32 cellular contexts compared by ENCODE assay signal in the genomic region with DNA sequence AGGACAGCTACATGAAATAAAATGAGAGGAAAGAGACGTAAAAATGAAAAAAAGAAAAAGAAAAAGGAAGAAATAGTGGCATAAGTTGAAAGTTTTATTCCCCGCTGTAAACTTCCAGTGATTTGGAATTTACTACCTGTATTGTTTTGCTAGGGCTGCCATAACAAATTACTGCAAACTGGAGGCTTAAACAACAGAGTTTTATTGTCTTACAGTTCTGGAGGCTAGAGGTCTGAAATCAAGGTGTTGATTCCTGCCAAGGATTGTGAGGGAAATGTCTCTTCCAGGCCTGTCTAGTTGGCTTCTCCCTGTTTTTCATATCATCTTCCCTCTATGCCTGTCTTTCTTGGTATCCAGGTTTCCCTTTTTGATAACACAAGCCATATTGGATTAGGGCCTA.
"Had no signal": no experiment of that assay in that cellular context is flagged by ENCODE, and none has a peak within 500 bp of the region (broad histone marks: within the 10 kb centered on the region; RNA-seq: fewer than 3 reads in every experiment).

No MANE protein-coding gene starts in this region.

- H3K27ac Mint-ChIP-seq: naive B cell; naive thymus-derived CD8-positive, alpha-beta T cell; natural killer cell treated with Interleukin-12 subunit alpha and Interleukin-12 subunit beta and Interleukin-15 and Interleukin-18, amount 100 ng/mL, for 72 hours; progenitor cell of endocrine pancreas; stimulated activated memory B cell treated with anti-CD40 and anti-IgM and Interleukin-4, amounts not matched to agents 10 μg/mL and 1 μg/mL and 100 μg/mL, for 72 hours; stimulated activated naive CD8-positive, alpha-beta T cell treated with anti-CD3 and anti-CD28 coated beads, Interleukin-15, amount 100 ng/mL, for 72 hours; type B pancreatic cell had no signal

- H3K9me3 ChIP-seq: neutrophil, ovary, psoas muscle, spleen, suprapubic skin, testis, tibial artery, transverse colon, upper lobe of right lung, uterus had no signal

- H3K27me3 Mint-ChIP-seq: naive B cell; natural killer cell treated with Interleukin-12 subunit alpha and Interleukin-12 subunit beta and Interleukin-15 and Interleukin-18, amount 100 ng/mL, for 72 hours; progenitor cell of endocrine pancreas; stimulated activated memory B cell treated with anti-CD40 and anti-IgM and Interleukin-4, amounts not matched to agents 10 μg/mL and 1 μg/mL and 100 μg/mL, for 72 hours; stimulated activated naive CD8-positive, alpha-beta T cell treated with anti-CD3 and anti-CD28 coated beads, Interleukin-15, amount 100 ng/mL, for 72 hours; type B pancreatic cell had no signal

- H3K4me1 Mint-ChIP-seq: naive B cell; stimulated activated memory B cell treated with anti-CD40 and anti-IgM and Interleukin-4, amounts not matched to agents 10 μg/mL and 1 μg/mL and 100 μg/mL, for 72 hours; stimulated activated naive CD8-positive, alpha-beta T cell treated with anti-CD3 and anti-CD28 coated beads, Interleukin-15, amount 100 ng/mL, for 72 hours had no signal

- H2AFZ ChIP-seq: parathyroid adenoma had no signal

- H3K79me2 ChIP-seq: parathyroid adenoma had no signal

- H3K9me3 Mint-ChIP-seq: stimulated activated memory B cell treated with anti-CD40 and anti-IgM and Interleukin-4, amounts not matched to agents 10 μg/mL and 1 μg/mL and 100 μg/mL, for 72 hours; stimulated activated naive CD8-positive, alpha-beta T cell treated with anti-CD3 and anti-CD28 coated beads, Interleukin-15, amount 100 ng/mL, for 72 hours; type B pancreatic cell had no signal

- H3K4me1 ChIP-seq: parathyroid adenoma, psoas muscle, right lobe of liver, spleen, suprapubic skin, testis, upper lobe of right lung, uterus had no signal

- H3K36me3 ChIP-seq: neutrophil, ovary, right lobe of liver, spleen, suprapubic skin, tibial artery, transverse colon, upper lobe of right lung, uterus had no signal

- H3K27ac ChIP-seq: neutrophil, ovary, parathyroid adenoma, psoas muscle, right lobe of liver, skin epidermis, spleen, suprapubic skin, testis, tibial artery, upper lobe of right lung, uterus had no signal

- ATAC-seq: naive thymus-derived CD8-positive, alpha-beta T cell; natural killer cell treated with Interleukin-12 subunit alpha and Interleukin-12 subunit beta and Interleukin-15 and Interleukin-18, amount 100 ng/mL, for 72 hours; psoas muscle; right cardiac atrium; right lobe of liver; stimulated activated memory B cell treated with anti-CD40 and anti-IgM and Interleukin-4, amounts not matched to agents 10 μg/mL and 1 μg/mL and 100 μg/mL, for 72 hours; stimulated activated naive CD8-positive, alpha-beta T cell treated with anti-CD3 and anti-CD28 coated beads, Interleukin-15, amount 100 ng/mL, for 72 hours; stimulated activated naive CD8-positive, alpha-beta T cell treated with anti-CD3 and anti-CD28 coated beads, Interleukin-15, Interleukin-2, amounts not matched to agents 100 U/mL and 50 U/mL, for 24 hours; upper lobe of right lung had no signal

- H3K27me3 ChIP-seq: neutrophil, ovary, right lobe of liver, spleen, suprapubic skin, testis, tibial artery, transverse colon, upper lobe of right lung, uterus had no signal

- H3K36me3 Mint-ChIP-seq: naive B cell; naive thymus-derived CD8-positive, alpha-beta T cell; natural killer cell treated with Interleukin-12 subunit alpha and Interleukin-12 subunit beta and Interleukin-15 and Interleukin-18, amount 100 ng/mL, for 72 hours; stimulated activated memory B cell treated with anti-CD40 and anti-IgM and Interleukin-4, amounts not matched to agents 10 μg/mL and 1 μg/mL and 100 μg/mL, for 72 hours had no signal

- H3K4me3 ChIP-seq: ovary, psoas muscle, right lobe of liver, skin epidermis, smooth muscle cell, spleen, suprapubic skin, testis, tibial artery, transverse colon, upper lobe of right lung, uterus had no signal

- DNase-seq: naive B cell; naive thymus-derived CD8-positive, alpha-beta T cell; nucleus accumbens; ovary; posterior cingulate gyrus; psoas muscle; right cardiac atrium; right lobe of liver; spleen; stimulated activated CD4-positive, alpha-beta T cell treated with anti-CD3 and anti-CD28 coated beads, Interleukin-12 subunit alpha, Interleukin-12 subunit beta, amount 100 ng/mL, for 4 hours; stimulated activated CD4-positive, alpha-beta T cell treated with anti-CD3 and anti-CD28 coated beads, Interleukin-1b, Interleukin-23, amount 100 ng/mL, for 48 hours; stimulated activated CD4-positive, alpha-beta T cell treated with anti-CD3 and anti-CD28 coated beads, Interleukin-4, amount 100 ng/mL, for 1 hour; stimulated activated CD4-positive, alpha-beta T cell treated with anti-CD3 and anti-CD28 coated beads, Interleukin-4, amount 100 ng/mL, for 4 hours; stimulated activated CD8-positive, alpha-beta memory T cell treated with anti-CD3 and anti-CD28 coated beads, Interleukin-4, amount 100 ng/mL, for 48 hours; stimulated activated naive CD4-positive, alpha-beta T cell; stimulated activated naive CD8-positive, alpha-beta T cell treated with anti-CD3 and anti-CD28 coated beads, Interleukin-15, amount 100 ng/mL, for 72 hours; stimulated activated naive CD8-positive, alpha-beta T cell treated with anti-CD3 and anti-CD28 coated beads, Interleukin-15, Interleukin-2, amounts not matched to agents 100 U/mL and 50 U/mL, for 24 hours; substantia nigra; testis; tibial artery; transverse colon; upper lobe of right lung; uterus had no signal

- H3K4me3 Mint-ChIP-seq: naive B cell; naive thymus-derived CD8-positive, alpha-beta T cell; natural killer cell treated with Interleukin-12 subunit alpha and Interleukin-12 subunit beta and Interleukin-15 and Interleukin-18, amount 100 ng/mL, for 72 hours; stimulated activated memory B cell treated with anti-CD40 and anti-IgM and Interleukin-4, amounts not matched to agents 10 μg/mL and 1 μg/mL and 100 μg/mL, for 72 hours; stimulated activated naive CD8-positive, alpha-beta T cell treated with anti-CD3 and anti-CD28 coated beads, Interleukin-15, amount 100 ng/mL, for 72 hours; type B pancreatic cell had no signal

- H3K4me2 ChIP-seq: smooth muscle cell had no signal
